In the genomic region with DNA sequence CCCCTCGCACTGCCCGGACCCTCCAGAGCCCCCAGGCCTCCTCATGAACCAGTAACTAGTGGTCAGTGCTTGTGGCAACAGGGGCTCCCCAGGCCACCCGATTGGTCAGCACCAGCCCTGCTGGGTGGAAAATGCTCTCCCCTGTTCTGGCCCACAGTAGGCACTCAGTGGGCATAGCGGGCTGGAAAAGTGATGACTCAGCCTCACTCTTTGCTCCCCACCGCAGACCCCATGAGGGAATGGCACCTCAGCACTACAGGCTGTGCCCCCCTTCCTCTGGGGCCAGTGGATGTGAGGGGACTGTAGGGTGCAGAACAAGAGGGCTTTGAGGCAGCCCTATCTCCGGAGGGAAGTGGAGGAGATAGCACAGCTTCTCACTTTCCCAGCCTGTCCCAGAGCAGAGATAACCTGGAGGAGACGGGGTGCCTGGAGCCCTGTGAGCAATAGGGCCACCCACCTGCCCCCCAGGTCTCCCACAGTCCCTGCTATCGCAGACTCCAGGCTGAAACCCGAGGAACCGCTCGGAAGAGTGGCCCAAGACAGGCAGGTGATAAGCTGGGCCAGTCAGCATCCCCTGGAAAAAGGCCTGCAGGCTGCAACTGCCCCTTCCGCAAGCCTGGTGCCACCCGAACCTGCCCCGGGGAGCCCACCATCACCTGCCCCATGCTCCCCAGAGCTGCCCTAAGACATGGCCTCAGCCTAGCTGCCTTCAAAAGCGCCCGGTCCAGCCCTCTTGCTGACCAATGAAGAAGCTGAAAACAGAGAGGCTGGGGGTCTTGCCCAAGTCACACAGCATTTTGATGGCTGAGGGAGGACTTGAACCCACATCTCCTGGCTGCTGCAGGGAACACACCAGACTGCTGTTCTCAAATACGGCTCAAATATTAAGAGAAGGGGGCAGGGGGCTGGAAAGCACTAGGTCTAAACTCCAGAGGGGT, we compare ENCODE assay signal across 28 cellular contexts.
"Had no signal": no experiment of that assay in that cellular context is flagged by ENCODE, and none has a peak within 500 bp of the region (broad histone marks: within the 10 kb centered on the region; RNA-seq: fewer than 3 reads in every experiment).

No MANE protein-coding gene starts in this region.

- DNase-seq: hypothalamus; immature natural killer cell; kidney; left colon; left lung; lower lobe of right lung; mammary epithelial cell; mesendoderm; naive B cell; natural killer cell; nephron progenitor cell; ovary; stimulated activated CD4-positive, alpha-beta T cell treated with anti-CD3 and anti-CD28 coated beads, Interleukin-12 subunit alpha, Interleukin-12 subunit beta, amount 100 ng/mL, for 4 hours; stimulated activated CD4-positive, alpha-beta T cell treated with anti-CD3 and anti-CD28 coated beads, Interleukin-15, amount 100 ng/mL, for 24 hours; stimulated activated CD4-positive, alpha-beta T cell treated with anti-CD3 and anti-CD28 coated beads, Interleukin-2, amount 100 ng/mL, for 24 hours; stimulated activated CD4-positive, alpha-beta T cell treated with anti-CD3 and anti-CD28 coated beads, Interleukin-4, amount 100 ng/mL, for 24 hours; stimulated activated naive CD4-positive, alpha-beta T cell; tibial artery; upper lobe of right lung had no signal

- ATAC-seq: left colon; left lung; lower lobe of right lung; natural killer cell; sciatic nerve; stimulated activated effector memory CD8-positive, alpha-beta T cell treated with anti-CD3 and anti-CD28 coated beads, Interleukin-12 subunit alpha, Interleukin-12 subunit beta, amount 100 ng/mL, for 72 hours; upper lobe of right lung had no signal

- H3K9ac ChIP-seq: neural progenitor cell had no signal

- H2AFZ ChIP-seq: neural progenitor cell had no signal

- H3K27me3 ChIP-seq: neural progenitor cell, ovary, right atrium auricular region, suprapubic skin, upper lobe of right lung had no signal

- H3K9me3 ChIP-seq: lower lobe of right lung, ovary, suprapubic skin, thoracic aorta, upper lobe of right lung had no signal

- H3K4me1 ChIP-seq: tibial artery had no signal

- H3K4me2 ChIP-seq: neural progenitor cell had no signal

- H3K4me3 ChIP-seq: left lung, lower lobe of right lung, neural progenitor cell, ovary, right atrium auricular region, skin epidermis, suprapubic skin, thoracic aorta, tibial artery, upper lobe of right lung had no signal

- H3K27ac ChIP-seq: left lung, lower lobe of right lung, neural progenitor cell, ovary, right atrium auricular region, skin epidermis, suprapubic skin, thoracic aorta, tibial artery, upper lobe of right lung had no signal

- FAIRE-seq: islet of Langerhans, kidney, urothelium cell line had no signal

- H3K36me3 ChIP-seq: left lung, lower lobe of right lung, neural progenitor cell, ovary, right atrium auricular region, suprapubic skin, thoracic aorta, tibial artery, upper lobe of right lung had no signal
